ENCODE assay signal across 11 cellular contexts in genomic region chr19:33300016-33300981, GRCh38. TPM values are rescaled to one million over a fixed set of nuclear protein-coding genes. Genes with fewer than 3 reads are reported as not detected.
DNase-seq lines count a peak whose midpoint lies in the region; ATAC-seq lines count a peak whose summit lies in the region.
"Had no signal": no experiment of that assay in that cellular context is flagged by ENCODE, and none has a peak within 500 bp of the region (broad histone marks: within the 10 kb centered on the region; RNA-seq: fewer than 3 reads in every experiment).

No MANE protein-coding gene starts in this region.

- POLR2A ChIA-PET in naive thymus-derived CD4-positive, alpha-beta T cell (lab: Charles Lee) = no interaction called here

- H3K36me3 ChIP-seq in naive thymus-derived CD4-positive, alpha-beta T cell (ENCODE audit: control insufficient read depth in 2 of 3, insufficient read depth in 3 of 3, low read length in 3 of 3) = no peaks in the 10 kb centered on the region

- peak overlapping the region in 9 of 10 donors; percentile 37 to 78 (median 55) for H3K4me3 Mint-ChIP-seq in naive thymus-derived CD4-positive, alpha-beta T cell

- no peaks in the 10 kb centered on the region for H3K27me3 ChIP-seq in naive thymus-derived CD4-positive, alpha-beta T cell (ENCODE audit: control insufficient read depth in 2 of 2, insufficient read depth in 2 of 2, low read length in 2 of 2)

- H3K27ac Mint-ChIP-seq in naive thymus-derived CD4-positive, alpha-beta T cell = no peak overlapping the region
- H3K27ac Mint-ChIP-seq: memory B cell had no signal

- H3K36me3 Mint-ChIP-seq in naive thymus-derived CD4-positive, alpha-beta T cell = no peaks in the 10 kb centered on the region
- H3K36me3 Mint-ChIP-seq: memory B cell had no signal

- intact Hi-C loops in naive thymus-derived CD4-positive, alpha-beta T cell (cut with micrococcal nuclease) = loop anchor here in 1 of 2 donors (10.0 kb wide), 1 partner anchor 65 kb away; no protein-coding TSS in a partner anchor

- no peak overlapping the region for H3K4me3 ChIP-seq in naive thymus-derived CD4-positive, alpha-beta T cell (ENCODE audit: low read length)

- peaks cover 0 to 6% (median 4%) of the 10 kb centered on the region in 7 donors for H3K4me1 Mint-ChIP-seq in naive thymus-derived CD4-positive, alpha-beta T cell

- H3K9me3 Mint-ChIP-seq in naive thymus-derived CD4-positive, alpha-beta T cell = no peaks in the 10 kb centered on the region
- H3K9me3 Mint-ChIP-seq: memory B cell had no signal

- peaks cover 15 to 50% (median 35%) of the 10 kb centered on the region in 5 donors for H3K27me3 Mint-ChIP-seq in naive thymus-derived CD4-positive, alpha-beta T cell

- no peak for ATAC-seq in naive thymus-derived CD4-positive, alpha-beta T cell
- ATAC-seq in GM18517 (IDR thresholded peaks at IDR 0.05; ENCODE audit: unreplicated experiment) (no peak), GM18867 (IDR thresholded peaks at IDR 0.05; ENCODE audit: unreplicated experiment) (no peak)

- H3K9me3 ChIP-seq in naive thymus-derived CD4-positive, alpha-beta T cell (ENCODE audit: control insufficient read depth in 2 of 3, low read length in 3 of 3) = no peaks in the 10 kb centered on the region

- CTCF ChIA-PET in naive thymus-derived CD4-positive, alpha-beta T cell (lab: Charles Lee) = no interaction called here

- peak; percentile 57 for DNase-seq in activated effector memory CD4-positive, alpha-beta T cell treated with anti-CD3 and anti-CD28 coated beads, Interleukin-2, amount 50 U/mL, for 16 hours
- no peak for DNase-seq in activated effector memory CD4-positive, alpha-beta T cell treated with Interleukin-2 at 50 U/mL for 16 hours
- DNase-seq in ecto neural progenitor cell (ENCODE audit: low spot score) (peak; percentile 48), ureter (ENCODE audit: low spot score) (peak; percentile 49)
- no peak for DNase-seq in naive thymus-derived CD4-positive, alpha-beta T cell
- DNase-seq in activated CD4-positive, alpha-beta T cell treated with anti-CD3 and anti-CD28 coated beads for 1 hour = no peak
- DNase-seq: dermis blood vessel endothelial cell, NCI-H2107 had no signal

- H3K27ac ChIP-seq in naive thymus-derived CD4-positive, alpha-beta T cell (ENCODE audit: low read depth, low read length) = no peak overlapping the region

- H3K4me1 ChIP-seq in naive thymus-derived CD4-positive, alpha-beta T cell (ENCODE audit: control insufficient read depth in 2 of 2, insufficient read depth in 2 of 2, low read length in 2 of 2) = no peaks in the 10 kb centered on the region

RNA-seq across cellular contexts. Expression of gene CEBPA, which starts 2.0 kb away (rescaled TPM):
- total RNA-seq in naive thymus-derived CD4-positive, alpha-beta T cell = 10 to 100 TPM in 1 of 5 experiments, 1 to 10 TPM in 3, under 1 TPM in 1; 0.22 to 26.2 (median 1.9) TPM
- not detected for polyA plus RNA-seq in naive thymus-derived CD4-positive, alpha-beta T cell
- 34.1 TPM for total RNA-seq in ureter

Comparison
In these comparisons a context has a peak if more than half of its experiments do, and no peak if none do; other contexts are left out.
1. DNase-seq: peak in activated effector memory CD4-positive, alpha-beta T cell treated with anti-CD3 and anti-CD28 coated beads, Interleukin-2, amount 50 U/mL, for 16 hours (single experiment), ecto neural progenitor cell (single experiment) and ureter (single experiment); none in activated effector memory CD4-positive, alpha-beta T cell treated with Interleukin-2 at 50 U/mL for 16 hours (single experiment), naive thymus-derived CD4-positive, alpha-beta T cell (0 of 9) and activated CD4-positive, alpha-beta T cell treated with anti-CD3 and anti-CD28 coated beads for 1 hour (single experiment).